8 cellular contexts compared by ENCODE assay signal in genomic region chr20:41135187-41135887, GRCh38. TPM values are rescaled to one million over a fixed set of nuclear protein-coding genes. Genes with fewer than 3 reads are reported as not detected.
DNase-seq lines count a peak whose midpoint lies in the region; ATAC-seq and TF ChIP-seq lines count a peak whose summit lies in the region.

No MANE protein-coding gene starts in this region.

- CTCF ChIA-PET in HEK293 (lab: Yijun Ruan, JAX) = interaction anchor here (0.5 to 5.1 kb wide), 53 partner anchors 8 to 765 kb away, joined by 3 to 39 read pairs (median 4); partner anchors contain the start of gene LPIN3
- CTCF ChIA-PET in Panc1 (lab: Charles Lee) = interaction anchor here (0.7 to 1.4 kb wide), 4 partner anchors 9 to 205 kb away, joined by 3 to 40 read pairs (median 4); partner anchors contain the start of gene LPIN3

- peak overlapping the region; percentile 90; the same call in 1 of the 2 replicates for H3K4me2 ChIP-seq in BLaER1

- H3K27me3 ChIP-seq in BLaER1 = no peaks in the 10 kb centered on the region
- no peaks in the 10 kb centered on the region for H3K27me3 ChIP-seq in Panc1 (ENCODE audit: control insufficient read depth, insufficient read depth, low read length)
- peaks cover 0 to 9% (median 0%) of the 10 kb centered on the region in 7 donors for H3K27me3 ChIP-seq in heart right ventricle
- peaks cover 0 to 12% (median 0%) of the 10 kb centered on the region in 7 donors for H3K27me3 ChIP-seq in spleen (replicated peaks in 1 of 7)

- intact Hi-C loops in Panc1 (cut with micrococcal nuclease; ENCODE audit: unreplicated experiment) = loop anchor here (2.0 kb wide), 1 partner anchor 205 kb away; the partner anchor contains the start of gene LPIN3
- intact Hi-C loops in heart right ventricle (cut with DNase I) = loop anchor here in 6 of 10 donors (1.0 to 10.0 kb wide), 10 partner anchors 37 to 279 kb away; partner anchors contain the start of gene LPIN3 (in 3 of the 6)
- intact Hi-C loops in spleen (cut with DNase I; ENCODE audit: low total_unique reads) = no loop called here

- BruUV-seq in Panc1 (replicated peaks; lab: Mats Ljungman, UMichigan) = no TSS peak

- TF ChIP-seq POLR2A in spleen (IDR thresholded peaks at IDR 0.05) = no peak

- H4K20me1 ChIP-seq in BLaER1 = peaks cover 26% of the 10 kb centered on the region

- no peaks in the 10 kb centered on the region for H3K9me3 ChIP-seq in BLaER1
- H3K9me3 ChIP-seq in HEK293 (ENCODE audit: control insufficient read depth, insufficient read depth, low read depth, low read length) = no peaks in the 10 kb centered on the region
- no peaks in the 10 kb centered on the region for H3K9me3 ChIP-seq in Panc1 (ENCODE audit: control insufficient read depth, insufficient read depth, low read depth, low read length)
- H3K9me3 ChIP-seq in heart right ventricle = no peaks in the 10 kb centered on the region
- no peaks in the 10 kb centered on the region for H3K9me3 ChIP-seq in spleen

- TF ChIP-seq CTCF in HEK293 (tag by site-specific recombination; IDR thresholded peaks at IDR 0.05) = peak; percentile 78
- peak; percentile 94 for TF ChIP-seq CTCF in Panc1 (IDR thresholded peaks at IDR 0.05)
- TF ChIP-seq CTCF in heart right ventricle (IDR thresholded peaks at IDR 0.05) = peak; percentile 59 to 83 (median 76)
- TF ChIP-seq CTCF in spleen (IDR thresholded peaks at IDR 0.05 in 8 of 11, conservative IDR thresholded peaks at IDR 0.05 in 3 of 11) = peak; percentile 64 to 86 (median 76)

- ATAC-seq in Panc1 (peak; percentile 47), heart right ventricle (peak in 1 of 8 donors; percentile 22), HG02884 (IDR thresholded peaks at IDR 0.05; ENCODE audit: unreplicated experiment) (no peak)

- H3K36me3 ChIP-seq in BLaER1 (peaks cover 7% of the 10 kb centered on the region; the same call in 1 of the 2 replicates), HEK293 (ENCODE audit: control insufficient read depth in 2 of 2, insufficient read depth in 1 of 2, low read length in 2 of 2) (peaks cover 0 to 14% of the 10 kb centered on the region in 2 experiments; a peak in 1 of 3 replicates), Panc1 (ENCODE audit: control insufficient read depth, insufficient read depth, low read length) (no peaks in the 10 kb centered on the region), heart right ventricle (no peaks in the 10 kb centered on the region), spleen (no peaks in the 10 kb centered on the region)

- in situ Hi-C loops in Panc1 (cut with HindIII; ENCODE audit: low pct_unique_long_range_greater_than_20kb, low sequenced_read_pairs) = no loop called here

- DNase-seq in Panc1 (ENCODE audit: low read depth, low spot score) (no peak), heart right ventricle (peak in 1 of 2 donors; percentile 40), spleen (peak; percentile 87), foreskin melanocyte (no peak)
- DNase-seq in activated gamma-delta T cell treated with anti-CD3 and anti-CD28 coated beads, Interleukin-2, amount 50 U/mL, for 16 hours (ENCODE audit: low read depth) = peak; percentile 53

- POLR2A ChIA-PET in HEK293 (lab: Yijun Ruan, JAX) (interaction anchor here (0.7 to 1.7 kb wide), 3 partner anchors 11 to 205 kb away, joined by 4 to 5 read pairs (median 4); partner anchors contain the start of gene LPIN3), Panc1 (lab: Charles Lee) (no interaction called here)

- WGBS in heart right ventricle, 2 donors = 47 to 53% methylated on average over 13 of the region's 13 CpGs
- WGBS in spleen, 5 donors = 45 to 54% (median 50%) methylated on average over 13 of the region's 13 CpGs

- H3K9ac ChIP-seq in BLaER1 = no peak overlapping the region

- peaks cover 36% of the 10 kb centered on the region for H3K4me1 ChIP-seq in BLaER1
- no peaks in the 10 kb centered on the region for H3K4me1 ChIP-seq in HEK293 (ENCODE audit: control insufficient read depth, insufficient read depth, low read length)
- peaks cover 10% of the 10 kb centered on the region; the same call in 1 of the 2 replicates for H3K4me1 ChIP-seq in Panc1 (ENCODE audit: control insufficient read depth, insufficient read depth, low read length)
- H3K4me1 ChIP-seq in heart right ventricle = peaks cover 6 to 42% (median 33%) of the 10 kb centered on the region in 9 donors
- peaks cover 15 to 50% (median 38%) of the 10 kb centered on the region in 6 donors for H3K4me1 ChIP-seq in spleen

- H3K4me3 ChIP-seq in BLaER1 (no peak overlapping the region), HEK293 (ENCODE audit: low read depth, low read length) (no peak overlapping the region), Panc1 (ENCODE audit: low read depth in 2 of 2, low read length in 2 of 2) (no peak overlapping the region), heart right ventricle (no peak overlapping the region), spleen (no peak overlapping the region)

- H3K27ac ChIP-seq in BLaER1 = no peak overlapping the region
- no peak overlapping the region for H3K27ac ChIP-seq in HEK293 (ENCODE audit: extremely low read depth, low read depth, low read length)
- H3K27ac ChIP-seq in Panc1 (ENCODE audit: low read length) = no peak overlapping the region
- H3K27ac ChIP-seq in heart right ventricle = peak overlapping the region in 5 of 10 donors; percentile 9 to 100 (median 37)
- H3K27ac ChIP-seq in spleen = no peak overlapping the region

TF ChIP-seq in HEK293, 187 proteins besides CTCF, POLR2A, EP300 and RAD21 (continues in another document):
- TF ChIP-seq SP7 (tag by site-specific recombination; IDR thresholded peaks at IDR 0.05) (0 out of 2 replicates have a peak, but pooled peaks have one; percentile 30), KLF9 (tag by site-specific recombination; IDR thresholded peaks at IDR 0.05; ENCODE audit: low read depth) (peak; percentile 28; the same call in 1 of the 2 replicates), ZNF561 (tag by site-specific recombination; IDR thresholded peaks at IDR 0.05; ENCODE audit: borderline replicate concordance) (0 out of 2 replicates have a peak, but pooled peaks have one; percentile 33), ZNF18 (tag by site-specific recombination; IDR thresholded peaks at IDR 0.05) (peak; percentile 92), ZNF610 (tag by site-specific recombination; IDR thresholded peaks at IDR 0.05; ENCODE audit: borderline replicate concordance) (no peak), ZNF768 (tag by site-specific recombination; IDR thresholded peaks at IDR 0.05) (no peak), SCRT1 (tag by site-specific recombination; IDR thresholded peaks at IDR 0.05; ENCODE audit: borderline replicate concordance) (0 out of 2 replicates have a peak, but pooled peaks have one; percentile 35), ZNF600 (tag by site-specific recombination; IDR thresholded peaks at IDR 0.05) (peak; percentile 13; the same call in 1 of the 2 replicates), EGR2 (tag by site-specific recombination; IDR thresholded peaks at IDR 0.05; ENCODE audit: low read depth) (peak; percentile 41), SP3 (tag by site-specific recombination; IDR thresholded peaks at IDR 0.05) (0 out of 2 replicates have a peak, but pooled peaks have one; percentile 12), ZIC2 (tag by site-specific recombination; IDR thresholded peaks at IDR 0.05) (peak; percentile 85), PATZ1 (tag by site-specific recombination; IDR thresholded peaks at IDR 0.05) (no peak), ZFHX2 (tag by site-specific recombination; conservative IDR thresholded peaks at IDR 0.05) (peak; percentile 75), ZBTB17 (tag by site-specific recombination; IDR thresholded peaks at IDR 0.05) (peak; percentile 87), ZNF335 (tag by site-specific recombination; conservative IDR thresholded peaks at IDR 0.05) (0 out of 2 replicates have a peak, but pooled peaks have one; percentile 13), ZNF654 (tag by site-specific recombination; IDR thresholded peaks at IDR 0.05; ENCODE audit: low read depth) (peak; percentile 75), ZEB2 (tag by site-specific recombination; IDR thresholded peaks at IDR 0.05) (peak; percentile 74), SCRT2 (tag by site-specific recombination; IDR thresholded peaks at IDR 0.05) (peak; percentile 52; the same call in 1 of the 2 replicates), ZNF292 (tag by site-specific recombination; IDR thresholded peaks at IDR 0.05; ENCODE audit: borderline replicate concordance, low read depth) (no peak), ZNF394 (tag by site-specific recombination; IDR thresholded peaks at IDR 0.05; ENCODE audit: borderline replicate concordance) (peak; percentile 43)

RNA-seq across cellular contexts. Expression of gene PLCG1, which starts 2.0 kb away (rescaled TPM):
- 159 TPM for total RNA-seq in Panc1 (2021; ENCODE audit: unreplicated experiment)
- polyA plus RNA-seq in Panc1 (2012; ENCODE audit: insufficient read length) = 189 TPM
- total RNA-seq in heart right ventricle = 10 to 100 TPM; 36.6 to 63.6 (median 47.9) TPM
- 10 to 100 TPM; 38.8 to 81.7 TPM for polyA plus RNA-seq in heart right ventricle
- total RNA-seq in spleen = 100 to 1,000 TPM in 6 of 7 donors, 10 to 100 TPM in 1; 96.7 to 144 (median 134) TPM
- polyA plus RNA-seq in spleen = 10 to 100 TPM; 28.0 to 51.3 (median 29.3) TPM

Comparison
In these comparisons a context has a peak if more than half of its experiments do, and no peak if none do; other contexts are left out.
1. DNase-seq: peak in activated gamma-delta T cell treated with anti-CD3 and anti-CD28 coated beads, Interleukin-2, amount 50 U/mL, for 16 hours (single experiment) and spleen (single experiment); none in Panc1 (single experiment) and foreskin melanocyte (single experiment).
2. Peak in every context shown above with its lines, with median percentiles within 50 percentile points of each other: CTCF ChIP-seq.